ENCODE assay signal across 11 cellular contexts in the genomic region with DNA sequence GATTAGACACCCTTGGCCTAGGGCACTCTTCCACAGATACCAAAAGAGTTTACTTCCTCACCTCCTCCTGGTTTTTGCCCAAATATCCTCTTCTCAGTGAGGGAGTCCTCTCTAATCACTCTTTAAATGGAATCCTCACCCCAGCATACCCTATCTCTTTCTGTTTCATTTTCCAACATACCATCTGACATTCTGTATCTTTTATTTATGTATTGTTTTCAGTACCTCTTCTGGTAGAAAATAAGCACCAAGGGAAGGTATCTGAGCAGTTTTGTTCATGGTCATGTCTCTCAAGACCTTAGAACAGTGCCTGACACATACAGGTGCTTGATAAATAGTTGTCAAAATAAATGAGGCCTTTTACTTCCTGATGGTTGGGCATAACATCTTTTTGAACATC. TPM values are rescaled to one million over a fixed set of nuclear protein-coding genes. Genes with fewer than 3 reads are reported as not detected.
DNase-seq lines count a peak whose midpoint lies in the region; ATAC-seq and TF ChIP-seq lines count a peak whose summit lies in the region.
"Had no signal": no experiment of that assay in that cellular context is flagged by ENCODE, and none has a peak within 500 bp of the region (broad histone marks: within the 10 kb centered on the region; RNA-seq: fewer than 3 reads in every experiment).

No MANE protein-coding gene starts in this region.

- no peaks in the 10 kb centered on the region for H3K27me3 ChIP-seq in BLaER1 treated with 17β-estradiol and CSF1 and Interleukin-3, amounts not matched to agents 10 nM and 100 nM
- no peaks in the 10 kb centered on the region for H3K27me3 ChIP-seq in right atrium auricular region
- H3K27me3 ChIP-seq: brain microvascular endothelial cell had no signal

- TF ChIP-seq CTCF in right atrium auricular region (IDR thresholded peaks at IDR 0.05), result no peak

- H3K4me2 ChIP-seq in BLaER1 treated with 17β-estradiol and CSF1 and Interleukin-3, amounts not matched to agents 10 nM and 100 nM, result peak overlapping the region in 6 of 11 experiments; percentile 18 to 67 (median 42); a peak in 6 of 22 replicates
- H3K4me2 ChIP-seq: smooth muscle cell had no signal

- no peak overlapping the region for H3K4me3 ChIP-seq in BLaER1 treated with 17β-estradiol and CSF1 and Interleukin-3, amounts not matched to agents 10 nM and 100 nM
- no peak overlapping the region for H3K4me3 ChIP-seq in right atrium auricular region
- H3K4me3 ChIP-seq: smooth muscle cell had no signal

- no peak for DNase-seq in activated naive CD4-positive, alpha-beta T cell (lab: John Stamatoyannopoulos, UW)
- no peak for DNase-seq in right atrium auricular region (ENCODE audit: low spot score)
- DNase-seq in middle frontal gyrus (ENCODE audit: extremely low spot score, low spot score), result no peak
- DNase-seq: brain microvascular endothelial cell, midbrain had no signal

- no peaks in the 10 kb centered on the region for H4K20me1 ChIP-seq in BLaER1 treated with 17β-estradiol and CSF1 and Interleukin-3, amounts not matched to agents 10 nM and 100 nM

- peaks cover 0 to 6% (median 0%) of the 10 kb centered on the region in 11 experiments; a peak in 6 of 22 replicates for H3K9me3 ChIP-seq in BLaER1 treated with 17β-estradiol and CSF1 and Interleukin-3, amounts not matched to agents 10 nM and 100 nM (replicated peaks in 1 of 11)
- no peaks in the 10 kb centered on the region for H3K9me3 ChIP-seq in right atrium auricular region

- no peak overlapping the region for H3K27ac ChIP-seq in BLaER1 treated with 17β-estradiol and CSF1 and Interleukin-3, amounts not matched to agents 10 nM and 100 nM
- no peak overlapping the region for H3K27ac ChIP-seq in right atrium auricular region
- H3K27ac ChIP-seq: brain microvascular endothelial cell had no signal

- peaks cover 14 to 24% (median 17%) of the 10 kb centered on the region in 10 experiments for H3K4me1 ChIP-seq in BLaER1 treated with 17β-estradiol and CSF1 and Interleukin-3, amounts not matched to agents 10 nM and 100 nM
- no peaks in the 10 kb centered on the region for H3K4me1 ChIP-seq in right atrium auricular region

- ATAC-seq in GM19025 (IDR thresholded peaks at IDR 0.05; ENCODE audit: low read depth, unreplicated experiment) (peak; percentile 78), HG02678 (IDR thresholded peaks at IDR 0.05; ENCODE audit: unreplicated experiment) (peak; percentile 80), HG03558 (IDR thresholded peaks at IDR 0.05; ENCODE audit: extremely low read depth, unreplicated experiment) (peak; percentile 67), GM18520 (IDR thresholded peaks at IDR 0.05; ENCODE audit: unreplicated experiment) (no peak)

- H3K9ac ChIP-seq in BLaER1 treated with 17β-estradiol and CSF1 and Interleukin-3, amounts not matched to agents 10 nM and 100 nM, result no peak overlapping the region

- no peaks in the 10 kb centered on the region for H3K36me3 ChIP-seq in BLaER1 treated with 17β-estradiol and CSF1 and Interleukin-3, amounts not matched to agents 10 nM and 100 nM
- H3K36me3 ChIP-seq in right atrium auricular region, result no peaks in the 10 kb centered on the region
- H3K36me3 ChIP-seq: brain microvascular endothelial cell had no signal

RNA-seq across cellular contexts. Expression of a gene that starts 55.1 kb away (rescaled TPM):
- 1 to 10 TPM; 1.5 to 1.8 TPM for total RNA-seq in right atrium auricular region
